1 cellular context compared by ENCODE assay signal in the genomic region with DNA sequence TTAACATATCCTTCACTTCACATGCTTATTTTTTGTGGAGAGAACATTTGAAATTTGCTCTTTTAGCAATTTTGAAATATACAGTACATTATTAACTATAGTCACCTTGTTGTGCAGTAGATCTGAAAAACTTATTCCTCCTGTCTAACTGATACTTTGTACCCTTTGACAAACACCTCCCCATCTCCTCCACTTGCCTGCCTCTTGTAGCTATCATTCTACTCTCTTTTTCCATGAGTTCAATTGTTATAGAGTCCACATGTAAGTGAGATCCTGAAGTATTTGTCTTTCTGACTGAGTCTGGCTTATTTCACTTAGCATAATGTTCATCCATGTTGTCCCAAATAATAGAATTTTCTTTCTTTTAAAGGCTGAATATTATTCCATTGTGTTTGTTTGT.
TF ChIP-seq lines count a peak whose summit lies in the region.

No MANE protein-coding gene starts in this region.

TF ChIP-seq in HepG2, 621 proteins besides CTCF, POLR2A, EP300 and RAD21:
- TF ChIP-seq CENPX (CRISPR knock-in tag; IDR thresholded peaks at IDR 0.05): no peak
- peak; percentile 92 for TF ChIP-seq ZNF7 (CRISPR knock-in tag; IDR thresholded peaks at IDR 0.05)
